1 cellular context compared by ENCODE assay signal in the genomic region with DNA sequence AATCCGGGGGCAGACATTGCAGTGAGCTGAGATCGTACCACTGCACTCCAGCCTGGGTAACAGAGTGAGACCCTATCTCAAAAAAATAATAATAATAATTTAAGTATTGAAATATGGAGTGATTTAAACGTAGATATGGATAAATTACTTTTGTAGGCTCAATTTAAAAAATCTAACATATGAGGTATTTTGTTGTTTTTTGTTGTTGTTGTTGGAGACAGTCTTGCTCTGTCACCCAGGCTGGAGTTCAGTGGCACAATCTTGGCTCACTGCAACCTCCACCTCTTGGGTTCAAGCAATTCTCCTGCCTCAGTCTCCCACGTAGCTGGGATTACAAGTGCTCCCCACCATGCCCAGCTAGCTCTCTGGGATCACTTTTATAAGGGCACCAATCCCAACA.
A peak's percentile ranks its signal among the peaks of the same experiment; 100 is the strongest.
TF ChIP-seq lines count a peak whose summit lies in the region.

No MANE protein-coding gene starts in this region.

TF ChIP-seq in HEK293, 187 proteins besides CTCF, POLR2A, EP300 and RAD21:
- peak; percentile 46; the same call in 1 of the 2 replicates for TF ChIP-seq PRDM10 (tag by site-specific recombination; IDR thresholded peaks at IDR 0.05)
